18 cellular contexts compared by ENCODE assay signal in genomic region chr16:84749815-84750214, GRCh38. TPM values are rescaled to one million over a fixed set of nuclear protein-coding genes. Genes with fewer than 3 reads are reported as not detected.
DNase-seq lines count a peak whose midpoint lies in the region; ATAC-seq and TF ChIP-seq lines count a peak whose summit lies in the region.
"Had no signal": no experiment of that assay in that cellular context is flagged by ENCODE, and none has a peak within 500 bp of the region (broad histone marks: within the 10 kb centered on the region; RNA-seq: fewer than 3 reads in every experiment).

No MANE protein-coding gene starts in this region.

- peak overlapping the region; percentile 32 for H3K4me3 Mint-ChIP-seq in osteocyte (ENCODE audit: unreplicated experiment)
- H3K4me3 Mint-ChIP-seq: activated CD8-positive, alpha-beta T cell treated with anti-CD3 and anti-CD28 coated beads, Interleukin-2, amount 10 ng/mL, durations not matched to agents 7 days and 5 days; activated naive CD8-positive, alpha-beta T cell treated with anti-CD3 and anti-CD28 coated beads, Interleukin-2, amount 50 U/mL, for 24 hours; immature natural killer cell; T-helper 1 cell treated with Interleukin-12 subunit alpha and Interleukin-12 subunit beta and Interleukin-4 antibody, amounts not matched to agents 30 μg/mL and 1 μg/mL, for 36 hours had no signal

- peaks cover 5% of the 10 kb centered on the region for H3K36me3 Mint-ChIP-seq in osteocyte (ENCODE audit: unreplicated experiment)

- no peak for TF ChIP-seq CTCF in osteocyte (IDR thresholded peaks at IDR 0.05)

- DNase-seq in RPMI7951 (ENCODE audit: low read depth) (peak; percentile 52), foreskin melanocyte (peak; percentile 96), osteocyte (ENCODE audit: extremely low spot score, unreplicated experiment) (no peak), HuH-7.5 (ENCODE audit: low spot score) (no peak)
- no peak for DNase-seq in stimulated activated CD4-positive, alpha-beta T cell treated with anti-CD3 and anti-CD28 coated beads, Interleukin-12 subunit alpha, Interleukin-12 subunit beta, amount 100 ng/mL, for 4 hours
- DNase-seq: activated CD8-positive, alpha-beta T cell treated with anti-CD3 and anti-CD28 coated beads, Interleukin-2, amount 10 ng/mL, durations not matched to agents 7 days and 5 days; activated naive CD8-positive, alpha-beta T cell treated with anti-CD3 and anti-CD28 coated beads, Interleukin-2, amount 50 U/mL, for 24 hours; immature natural killer cell; mucosa of descending colon; NCI-H345; stimulated activated naive CD4-positive, alpha-beta T cell treated with Interleukin-2 at 50 U/mL for 16 hours had no signal

- peak overlapping the region in 2 of 11 experiments; percentile 1 to 21; a peak in 3 of 22 replicates for H3K27ac ChIP-seq in BLaER1 treated with 17β-estradiol and CSF1 and Interleukin-3, amounts not matched to agents 10 nM and 100 nM
- H3K27ac ChIP-seq: cardiac muscle cell, parathyroid adenoma had no signal

- no peaks in the 10 kb centered on the region for H3K9me3 Mint-ChIP-seq in osteocyte (ENCODE audit: unreplicated experiment)
- H3K9me3 Mint-ChIP-seq: activated naive CD8-positive, alpha-beta T cell treated with anti-CD3 and anti-CD28 coated beads, Interleukin-2, amount 50 U/mL, for 24 hours; immature natural killer cell; T-helper 1 cell treated with Interleukin-12 subunit alpha and Interleukin-12 subunit beta and Interleukin-4 antibody, amounts not matched to agents 30 μg/mL and 1 μg/mL, for 36 hours had no signal

- H3K27me3 ChIP-seq in BLaER1 treated with 17β-estradiol and CSF1 and Interleukin-3, amounts not matched to agents 10 nM and 100 nM = no peaks in the 10 kb centered on the region
- H3K27me3 ChIP-seq: cardiac muscle cell had no signal

- H3K4me1 Mint-ChIP-seq in osteocyte (ENCODE audit: unreplicated experiment) = peaks cover 49% of the 10 kb centered on the region

- peak overlapping the region; percentile 65 to 83 (median 76) for H3K4me2 ChIP-seq in BLaER1 treated with 17β-estradiol and CSF1 and Interleukin-3, amounts not matched to agents 10 nM and 100 nM

- no peak overlapping the region for H3K4me3 ChIP-seq in BLaER1 treated with 17β-estradiol and CSF1 and Interleukin-3, amounts not matched to agents 10 nM and 100 nM
- H3K4me3 ChIP-seq: cardiac muscle cell, HAP-1, mucosa of descending colon had no signal

- no peak overlapping the region for H3K9ac ChIP-seq in BLaER1 treated with 17β-estradiol and CSF1 and Interleukin-3, amounts not matched to agents 10 nM and 100 nM
- H3K9ac ChIP-seq: parathyroid adenoma had no signal

- peaks cover 34 to 100% (median 98%) of the 10 kb centered on the region in 11 experiments for H4K20me1 ChIP-seq in BLaER1 treated with 17β-estradiol and CSF1 and Interleukin-3, amounts not matched to agents 10 nM and 100 nM

- peaks cover 23 to 58% (median 43%) of the 10 kb centered on the region in 11 experiments for H3K36me3 ChIP-seq in BLaER1 treated with 17β-estradiol and CSF1 and Interleukin-3, amounts not matched to agents 10 nM and 100 nM

- H3K27me3 Mint-ChIP-seq in osteocyte (ENCODE audit: unreplicated experiment) = no peaks in the 10 kb centered on the region
- H3K27me3 Mint-ChIP-seq: activated naive CD8-positive, alpha-beta T cell treated with anti-CD3 and anti-CD28 coated beads, Interleukin-2, amount 50 U/mL, for 24 hours had no signal

- H3K4me1 ChIP-seq in BLaER1 treated with 17β-estradiol and CSF1 and Interleukin-3, amounts not matched to agents 10 nM and 100 nM = peaks cover 53 to 66% (median 60%) of the 10 kb centered on the region in 10 experiments
- H3K4me1 ChIP-seq: parathyroid adenoma had no signal

- ATAC-seq in GM19397 (IDR thresholded peaks at IDR 0.05; ENCODE audit: unreplicated experiment) (no peak), GM21529 (IDR thresholded peaks at IDR 0.05; ENCODE audit: unreplicated experiment) (no peak)
- ATAC-seq: activated CD8-positive, alpha-beta T cell treated with anti-CD3 and anti-CD28 coated beads, Interleukin-2, amount 10 ng/mL, durations not matched to agents 7 days and 5 days; activated naive CD8-positive, alpha-beta T cell treated with anti-CD3 and anti-CD28 coated beads, Interleukin-2, amount 50 U/mL, for 24 hours; mucosa of descending colon had no signal

- peak overlapping the region; percentile 92 for H3K27ac Mint-ChIP-seq in osteocyte (ENCODE audit: unreplicated experiment)
- H3K27ac Mint-ChIP-seq: activated CD8-positive, alpha-beta T cell treated with anti-CD3 and anti-CD28 coated beads, Interleukin-2, amount 10 ng/mL, durations not matched to agents 7 days and 5 days; activated naive CD8-positive, alpha-beta T cell treated with anti-CD3 and anti-CD28 coated beads, Interleukin-2, amount 50 U/mL, for 24 hours; T-helper 1 cell treated with Interleukin-12 subunit alpha and Interleukin-12 subunit beta and Interleukin-4 antibody, amounts not matched to agents 30 μg/mL and 1 μg/mL, for 36 hours had no signal

- H3K9me3 ChIP-seq in BLaER1 treated with 17β-estradiol and CSF1 and Interleukin-3, amounts not matched to agents 10 nM and 100 nM (replicated peaks in 1 of 11) = no peaks in the 10 kb centered on the region
- H3K9me3 ChIP-seq: HAP-1, mucosa of descending colon had no signal

RNA-seq across cellular contexts. Expression of gene USP10, which starts 50.0 kb away (rescaled TPM):
- total RNA-seq in RPMI7951 (2014; rRNA removed; shearing (Covaris generic)) = 51.1 and 54.6 TPM in 2 replicates
- 46.3 and 56.6 TPM in 2 replicates for total RNA-seq in osteocyte

Comparison
In these comparisons a context has a peak if more than half of its experiments do, and no peak if none do; other contexts are left out.
1. DNase-seq: peak in RPMI7951 (single experiment) and foreskin melanocyte (single experiment); none in osteocyte (single experiment), stimulated activated CD4-positive, alpha-beta T cell treated with anti-CD3 and anti-CD28 coated beads, Interleukin-12 subunit alpha, Interleukin-12 subunit beta, amount 100 ng/mL, for 4 hours (single experiment) and HuH-7.5 (single experiment).